9 cellular contexts compared by ENCODE assay signal in the genomic region with DNA sequence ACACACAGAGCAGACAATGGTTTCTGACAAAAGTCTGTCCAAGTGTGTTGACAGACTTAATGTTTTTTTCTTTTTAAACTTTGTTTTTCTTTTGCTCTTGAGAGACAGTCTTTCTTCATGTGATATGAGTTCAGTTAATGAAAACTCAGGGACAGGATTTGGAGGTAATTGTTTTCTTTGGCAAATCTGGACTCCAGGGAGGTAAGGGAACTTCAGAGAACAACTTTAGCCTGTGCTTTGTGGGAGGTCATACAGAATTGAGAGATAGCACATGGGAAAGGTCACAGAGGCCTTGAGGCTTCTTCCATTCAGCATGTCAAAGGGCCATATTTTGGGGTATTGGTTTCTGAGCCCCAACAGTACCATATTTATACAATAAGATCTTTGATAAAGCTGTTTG. TPM values are rescaled to one million over a fixed set of nuclear protein-coding genes. Genes with fewer than 3 reads are reported as not detected.
"Had no signal": no experiment of that assay in that cellular context is flagged by ENCODE, and none has a peak within 500 bp of the region (broad histone marks: within the 10 kb centered on the region; RNA-seq: fewer than 3 reads in every experiment).

No MANE protein-coding gene starts in this region.

- FAIRE-seq: HepG2, HTR-8/SVneo, K562 had no signal

- ATAC-seq: HepG2, K562 had no signal

- H3K36me3 Mint-ChIP-seq: IgD-negative memory B cell had no signal

- H3K4me3 Mint-ChIP-seq: IgD-negative memory B cell had no signal

- H3K4me3 ChIP-seq: K562 had no signal

- DNase-seq: IMR-90, KBM-7, KG1 had no signal

- H3K27ac ChIP-seq: HL-60 had no signal

- H3K27ac Mint-ChIP-seq: IgD-negative memory B cell had no signal

RNA-seq across cellular contexts. Expression of gene C9orf153, which starts 9.3 kb away (rescaled TPM):
- total RNA-seq: HT1080, IMR-90 had no signal
- polyA plus RNA-seq: IMR-90 had no signal
